ENCODE assay signal across 8 cellular contexts in genomic region chr17:75295220-75296158, GRCh38. TPM values are rescaled to one million over a fixed set of nuclear protein-coding genes. Genes with fewer than 3 reads are reported as not detected.
A peak's percentile ranks its signal among the peaks of the same experiment; 100 is the strongest.
DNase-seq lines count a peak whose midpoint lies in the region; ATAC-seq, FAIRE-seq and TF ChIP-seq lines count a peak whose summit lies in the region.

No MANE protein-coding gene starts in this region.

- peak; percentile 95 for TF ChIP-seq POLR2A in GM12891 (IDR thresholded peaks at IDR 0.05; ENCODE audit: low read depth, low read length)
- TF ChIP-seq POLR2A in transverse colon (IDR thresholded peaks at IDR 0.05), result no peak

- H3K27ac Mint-ChIP-seq in CD8-positive, alpha-beta memory T cell, result peak overlapping the region in 3 of 8 donors; percentile 1 to 68 (median 18)

- peaks cover 0 to 13% (median 10%) of the 10 kb centered on the region in 3 donors for H3K4me1 Mint-ChIP-seq in CD8-positive, alpha-beta memory T cell

- ATAC-seq in GM21367 (IDR thresholded peaks at IDR 0.05; ENCODE audit: unreplicated experiment) (peak; percentile 51), HG03571 (IDR thresholded peaks at IDR 0.05; ENCODE audit: unreplicated experiment) (peak; percentile 63)

- TF ChIP-seq CTCF in dorsolateral prefrontal cortex (IDR thresholded peaks at IDR 0.05 in 54 of 56, conservative IDR thresholded peaks at IDR 0.05 in 2 of 56; ENCODE audit: low read depth in 1 of 56, partially characterized antibody in 56 of 56) (no peak), transverse colon (IDR thresholded peaks at IDR 0.05) (no peak), foreskin fibroblast (IDR thresholded peaks at IDR 0.05; ENCODE audit: low read depth, low read length) (no peak)

- no peaks in the 10 kb centered on the region for H3K36me3 ChIP-seq in transverse colon
- no peaks in the 10 kb centered on the region for H3K36me3 ChIP-seq in CD8-positive, alpha-beta memory T cell (ENCODE audit: insufficient read depth, low read length)

- H3K27me3 ChIP-seq in dorsolateral prefrontal cortex (no peaks in the 10 kb centered on the region), transverse colon (no peaks in the 10 kb centered on the region)
- no peaks in the 10 kb centered on the region for H3K27me3 ChIP-seq in CD8-positive, alpha-beta memory T cell (ENCODE audit: insufficient read depth, low read length, poor library complexity, severe bottlenecking)

- H3K27ac ChIP-seq in dorsolateral prefrontal cortex (peak overlapping the region in 47 of 59 donors; percentile 1 to 81 (median 60)), transverse colon (peak overlapping the region; percentile 58 to 79 (median 66))
- H3K27ac ChIP-seq in CD8-positive, alpha-beta memory T cell (ENCODE audit: low read depth, low read length), result no peak overlapping the region

- peaks cover 0 to 6% (median 0%) of the 10 kb centered on the region in 4 donors for H3K4me1 ChIP-seq in transverse colon
- H3K4me1 ChIP-seq in CD8-positive, alpha-beta memory T cell (ENCODE audit: insufficient read depth, low read length), result peaks cover 3% of the 10 kb centered on the region

- POLR2A ChIA-PET in CD8-positive, alpha-beta memory T cell (lab: Charles Lee), result no interaction called here

- H3K27me3 Mint-ChIP-seq in CD8-positive, alpha-beta memory T cell, result peaks cover 0 to 2% of the 10 kb centered on the region in 2 donors

- no peaks in the 10 kb centered on the region for H3K9me3 ChIP-seq in transverse colon
- no peaks in the 10 kb centered on the region for H3K9me3 ChIP-seq in CD8-positive, alpha-beta memory T cell (ENCODE audit: low read length)

- no peaks in the 10 kb centered on the region for H3K9me3 Mint-ChIP-seq in CD8-positive, alpha-beta memory T cell

- intact Hi-C loops in dorsolateral prefrontal cortex (cut with DNase I), result no loop called here
- intact Hi-C loops in transverse colon (cut with DNase I; ENCODE audit: low total_unique reads), result no loop called here

- H3K36me3 Mint-ChIP-seq in CD8-positive, alpha-beta memory T cell, result no peaks in the 10 kb centered on the region

- no peak for TF ChIP-seq EP300 in transverse colon (IDR thresholded peaks at IDR 0.05; ENCODE audit: low read depth)

- in situ Hi-C loops in transverse colon (cut with MboI; ENCODE audit: low pct_ligation_motif_present in 1 of 4, low pct_unique_long_range_greater_than_20kb in 1 of 4, low sequenced_read_pairs in 3 of 4), result no loop called here

- 59 to 60% methylated on average over 4 to 8 of the region's 8 CpGs for WGBS in transverse colon (ENCODE audit: low coverage in 1 of 2), 2 donors

- peak overlapping the region in 1 of 7 donors; percentile 58 for H3K4me3 Mint-ChIP-seq in CD8-positive, alpha-beta memory T cell

- CTCF ChIA-PET in CD8-positive, alpha-beta memory T cell (lab: Charles Lee), result interaction anchor here (0.7 to 2.1 kb wide), 3 partner anchors 25 to 138 kb away, joined by 3 to 9 read pairs (median 4); partner anchors contain the start of gene MIF4GD

- peak; percentile 82 for FAIRE-seq in GM12891 (lab: Jason Lieb, UNC)

- H3K4me3 ChIP-seq in dorsolateral prefrontal cortex (no peak overlapping the region), transverse colon (no peak overlapping the region), foreskin fibroblast (ENCODE audit: low read depth in 1 of 2, low read length in 2 of 2) (no peak overlapping the region)
- H3K4me3 ChIP-seq in CD8-positive, alpha-beta memory T cell (ENCODE audit: low read length), result no peak overlapping the region

- DNase-seq in GM12891 (ENCODE audit: insufficient read length, low spot score), result no peak
- DNase-seq in dorsolateral prefrontal cortex, result no peak
- DNase-seq in transverse colon, result peak; percentile 38
- no peak for DNase-seq in CD8-positive, alpha-beta memory T cell
- no peak for DNase-seq in GOT3 (lab: John Stamatoyannopoulos, UW)
- DNase-seq in foreskin fibroblast, result no peak

TF ChIP-seq in GM12891, 5 proteins besides CTCF, POLR2A, EP300 and RAD21:
- TF ChIP-seq POU2F2 (IDR thresholded peaks at IDR 0.05; ENCODE audit: low read depth, low read length) (peak; percentile 80), POLR2AphosphoS5 (IDR thresholded peaks at IDR 0.05; ENCODE audit: low read depth, low read length) (peak; percentile 93), PAX5 (IDR thresholded peaks at IDR 0.05; ENCODE audit: insufficient read depth, low read length, severe bottlenecking) (no peak), SPI1 (IDR thresholded peaks at IDR 0.05; ENCODE audit: low read depth, low read length) (peak; percentile 97), TAF1 (IDR thresholded peaks at IDR 0.05; ENCODE audit: low read depth, low read length) (peak; percentile 79)

RNA-seq across cellular contexts. Expression of gene SLC25A19, which starts 6.3 kb away (rescaled TPM):
- 59.2 TPM for polyA plus RNA-seq in GM12891 (2012; ENCODE audit: low read depth, missing spikeins)
- 10 to 100 TPM in 116 of 120 experiments, 1 to 10 TPM in 4; 8.5 to 25.5 (median 15.6) TPM for total RNA-seq in dorsolateral prefrontal cortex
- total RNA-seq in transverse colon, result 10 to 100 TPM; 12.6 to 49.6 (median 20.7) TPM
- total RNA-seq in CD8-positive, alpha-beta memory T cell, result 100 to 1,000 TPM; 119 to 126 TPM
- polyA plus RNA-seq in CD8-positive, alpha-beta memory T cell, result 15.5 TPM

RNA-seq across cellular contexts. Expression of gene MIF4GD, which starts 24.5 kb away (rescaled TPM):
- 40.8 TPM for polyA plus RNA-seq in GM12891 (2012; ENCODE audit: low read depth, missing spikeins)
- 10 to 100 TPM in 111 of 120 experiments, 1 to 10 TPM in 9; 7.9 to 31.1 (median 15.6) TPM for total RNA-seq in dorsolateral prefrontal cortex
- 10 to 100 TPM in 3 of 4 donors, 1 to 10 TPM in 1; 9.0 to 44.0 (median 28.6) TPM for total RNA-seq in transverse colon
- 10 to 100 TPM; 38.5 to 40.4 TPM for total RNA-seq in CD8-positive, alpha-beta memory T cell
- polyA plus RNA-seq in CD8-positive, alpha-beta memory T cell, result 108 TPM

RNA-seq across cellular contexts. Expression of gene MRPS7, which starts 33.8 kb away (rescaled TPM):
- 67.2 TPM for polyA plus RNA-seq in GM12891 (2012; ENCODE audit: low read depth, missing spikeins)
- total RNA-seq in dorsolateral prefrontal cortex, result 10 to 100 TPM; 33.7 to 71.4 (median 51.1) TPM
- 10 to 100 TPM; 27.1 to 54.0 (median 37.4) TPM for total RNA-seq in transverse colon
- total RNA-seq in CD8-positive, alpha-beta memory T cell, result 100 to 1,000 TPM; 101 to 102 TPM
- polyA plus RNA-seq in CD8-positive, alpha-beta memory T cell, result 123 TPM

RNA-seq across cellular contexts. Expression of gene GGA3, which starts 34.1 kb away (rescaled TPM):
- polyA plus RNA-seq in GM12891 (2012; ENCODE audit: low read depth, missing spikeins), result 48.3 TPM
- total RNA-seq in dorsolateral prefrontal cortex, result 10 to 100 TPM; 41.9 to 89.7 (median 60.2) TPM
- 100 to 1,000 TPM in 1 of 4 donors, 10 to 100 TPM in 3; 36.2 to 134 (median 59.0) TPM for total RNA-seq in transverse colon
- 10 to 100 TPM; 73.2 to 75.1 TPM for total RNA-seq in CD8-positive, alpha-beta memory T cell
- polyA plus RNA-seq in CD8-positive, alpha-beta memory T cell, result 17.6 TPM
